In the genomic region with DNA sequence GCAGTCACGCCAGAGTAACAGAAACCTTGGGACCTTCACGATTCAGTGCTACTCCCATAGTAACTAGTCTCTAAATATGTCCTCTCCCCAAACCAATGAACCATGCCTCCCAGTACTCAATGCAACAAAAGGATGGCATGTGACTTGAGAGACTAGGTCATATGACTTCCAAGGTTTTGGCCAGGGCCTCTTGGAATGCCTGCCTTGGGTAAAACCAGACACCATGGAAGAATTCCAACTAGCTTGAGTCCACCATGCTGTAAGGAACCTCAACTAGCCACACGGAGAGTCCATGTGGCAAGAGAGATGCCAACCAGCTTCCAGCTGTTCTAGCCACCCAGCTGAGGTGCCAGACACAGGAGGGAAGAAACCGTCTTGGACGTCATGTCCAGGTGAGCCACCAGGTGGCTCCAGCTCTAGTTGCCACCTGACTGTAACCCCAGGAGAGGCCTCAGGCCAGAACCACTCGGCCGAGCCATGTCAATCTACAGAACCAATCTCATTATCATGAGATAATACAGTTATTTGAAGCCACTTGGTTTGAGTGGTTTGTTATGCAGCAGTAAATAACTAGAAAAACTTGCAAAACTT, we compare ENCODE assay signal across 9 cellular contexts.
DNase-seq lines count a peak whose midpoint lies in the region; ATAC-seq and TF ChIP-seq lines count a peak whose summit lies in the region.
"Had no signal": no experiment of that assay in that cellular context is flagged by ENCODE, and none has a peak within 500 bp of the region (broad histone marks: within the 10 kb centered on the region; RNA-seq: fewer than 3 reads in every experiment).

No MANE protein-coding gene starts in this region.

- TF ChIP-seq CTCF in OCI-LY3 (IDR thresholded peaks at IDR 0.05; ENCODE audit: low read depth, low read length): peak; percentile 44

- H3K27ac ChIP-seq in OCI-LY3 (ENCODE audit: low read length): no peak overlapping the region

- H3K9me3 Mint-ChIP-seq in stimulated activated naive CD8-positive, alpha-beta T cell treated with anti-CD3 and anti-CD28 coated beads, Interleukin-15, amount 100 ng/mL, for 72 hours: no peaks in the 10 kb centered on the region
- H3K9me3 Mint-ChIP-seq: IgD-negative memory B cell had no signal

- no peaks in the 10 kb centered on the region for H4K20me1 ChIP-seq in OCI-LY3 (ENCODE audit: insufficient read depth, low read length)

- no peaks in the 10 kb centered on the region for H3K27me3 Mint-ChIP-seq in stimulated activated naive CD8-positive, alpha-beta T cell treated with anti-CD3 and anti-CD28 coated beads, Interleukin-15, amount 100 ng/mL, for 72 hours

- peaks cover 18% of the 10 kb centered on the region for H3K4me1 ChIP-seq in OCI-LY3 (ENCODE audit: low read length)

- H3K9ac ChIP-seq in OCI-LY3 (ENCODE audit: low read length): no peak overlapping the region

- 0 out of 2 replicates have a peak, but pooled peaks cover 4% of the 10 kb centered on the region for H3K27me3 ChIP-seq in OCI-LY3 (ENCODE audit: low read depth, low read length)

- H3K79me2 ChIP-seq in OCI-LY3 (ENCODE audit: low read length): no peaks in the 10 kb centered on the region

- no peak overlapping the region for H3K27ac Mint-ChIP-seq in stimulated activated naive CD8-positive, alpha-beta T cell treated with anti-CD3 and anti-CD28 coated beads, Interleukin-15, amount 100 ng/mL, for 72 hours

- peaks cover 60% of the 10 kb centered on the region for H3K4me1 Mint-ChIP-seq in stimulated activated naive CD8-positive, alpha-beta T cell treated with anti-CD3 and anti-CD28 coated beads, Interleukin-15, amount 100 ng/mL, for 72 hours

- H3K4me3 Mint-ChIP-seq in stimulated activated naive CD8-positive, alpha-beta T cell treated with anti-CD3 and anti-CD28 coated beads, Interleukin-15, amount 100 ng/mL, for 72 hours: no peak overlapping the region
- H3K4me3 Mint-ChIP-seq: IgD-negative memory B cell had no signal

- no peak overlapping the region for H2AFZ ChIP-seq in OCI-LY3 (ENCODE audit: low read depth, low read length)

- H3K4me2 ChIP-seq in OCI-LY3 (ENCODE audit: low read length): no peak overlapping the region

- no peaks in the 10 kb centered on the region for H3K36me3 ChIP-seq in OCI-LY3 (replicated peaks; ENCODE audit: low read depth, low read length)

- DNase-seq in activated naive CD4-positive, alpha-beta T cell treated with Interleukin-2 at 50 U/mL for 16 hours: peak; percentile 7
- DNase-seq in activated naive CD4-positive, alpha-beta T cell (lab: John Stamatoyannopoulos, UW): no peak
- peak in 1 of 2 donors; percentile 48 for DNase-seq in stimulated activated naive CD8-positive, alpha-beta T cell treated with anti-CD3 and anti-CD28 coated beads, Interleukin-15, amount 100 ng/mL, for 72 hours
- DNase-seq in retina (no peak), medulla oblongata (ENCODE audit: extremely low spot score) (no peak)

- H3K4me3 ChIP-seq in OCI-LY3 (ENCODE audit: low read length): no peak overlapping the region

- H3K9me3 ChIP-seq in OCI-LY3 (ENCODE audit: insufficient read depth, low read length): no peaks in the 10 kb centered on the region

- ATAC-seq in esophagus mucosa (peak; percentile 52), HG02763 (IDR thresholded peaks at IDR 0.05; ENCODE audit: unreplicated experiment) (no peak)
- peak; percentile 62 for ATAC-seq in stimulated activated naive CD8-positive, alpha-beta T cell treated with anti-CD3 and anti-CD28 coated beads, Interleukin-15, amount 100 ng/mL, for 72 hours
